ENCODE assay signal across 1 cellular context in the genomic region with DNA sequence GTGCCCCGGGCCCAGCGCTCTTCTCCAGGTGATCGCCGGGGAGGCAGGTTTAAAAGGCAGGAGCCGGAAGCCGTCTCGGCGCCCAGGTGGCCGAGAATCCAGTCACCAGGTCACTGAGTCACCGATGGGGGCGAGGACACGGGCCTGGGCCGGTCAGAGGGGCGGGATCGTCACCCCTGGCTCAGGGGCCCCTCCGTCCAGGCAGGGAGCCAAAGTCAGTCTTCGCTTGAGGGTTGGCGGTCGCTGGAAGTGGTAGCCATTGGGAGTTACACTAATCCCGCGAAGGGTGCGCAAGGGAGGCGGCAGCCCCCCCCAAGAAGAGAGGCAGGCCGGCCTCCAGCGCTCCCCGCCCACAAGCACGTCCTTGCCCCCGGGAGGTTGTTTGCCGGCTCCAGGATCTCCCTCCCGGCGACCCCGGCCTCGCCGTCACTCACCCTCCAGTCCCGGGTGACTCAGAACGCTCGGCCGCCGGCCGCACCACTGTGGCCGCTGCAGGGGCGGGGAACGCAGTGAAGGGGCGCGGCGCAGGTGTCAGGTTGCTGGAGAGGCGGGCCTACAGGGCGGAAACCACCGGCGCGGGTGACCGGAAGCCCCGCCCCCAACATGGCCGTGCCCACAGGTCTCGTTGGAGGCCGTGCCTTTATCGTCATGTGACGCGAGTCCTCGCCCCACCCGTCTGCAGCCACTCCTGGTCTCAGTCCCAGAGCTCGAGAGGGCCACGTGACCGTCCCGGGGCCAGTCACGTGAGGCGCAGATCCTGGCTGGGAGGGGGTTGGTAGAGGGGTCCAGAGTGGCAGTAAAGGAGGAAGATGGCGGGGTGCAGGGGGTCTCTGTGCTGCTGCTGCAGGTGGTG.
TF ChIP-seq lines count a peak whose summit lies in the region.

A gene with protein sequence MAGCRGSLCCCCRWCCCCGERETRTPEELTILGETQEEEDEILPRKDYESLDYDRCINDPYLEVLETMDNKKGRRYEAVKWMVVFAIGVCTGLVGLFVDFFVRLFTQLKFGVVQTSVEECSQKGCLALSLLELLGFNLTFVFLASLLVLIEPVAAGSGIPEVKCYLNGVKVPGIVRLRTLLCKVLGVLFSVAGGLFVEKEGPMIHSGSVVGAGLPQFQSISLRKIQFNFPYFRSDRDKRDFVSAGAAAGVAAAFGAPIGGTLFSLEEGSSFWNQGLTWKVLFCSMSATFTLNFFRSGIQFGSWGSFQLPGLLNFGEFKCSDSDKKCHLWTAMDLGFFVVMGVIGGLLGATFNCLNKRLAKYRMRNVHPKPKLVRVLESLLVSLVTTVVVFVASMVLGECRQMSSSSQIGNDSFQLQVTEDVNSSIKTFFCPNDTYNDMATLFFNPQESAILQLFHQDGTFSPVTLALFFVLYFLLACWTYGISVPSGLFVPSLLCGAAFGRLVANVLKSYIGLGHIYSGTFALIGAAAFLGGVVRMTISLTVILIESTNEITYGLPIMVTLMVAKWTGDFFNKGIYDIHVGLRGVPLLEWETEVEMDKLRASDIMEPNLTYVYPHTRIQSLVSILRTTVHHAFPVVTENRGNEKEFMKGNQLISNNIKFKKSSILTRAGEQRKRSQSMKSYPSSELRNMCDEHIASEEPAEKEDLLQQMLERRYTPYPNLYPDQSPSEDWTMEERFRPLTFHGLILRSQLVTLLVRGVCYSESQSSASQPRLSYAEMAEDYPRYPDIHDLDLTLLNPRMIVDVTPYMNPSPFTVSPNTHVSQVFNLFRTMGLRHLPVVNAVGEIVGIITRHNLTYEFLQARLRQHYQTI (plus strand): TSS at position 738 of the 853 bp plus-strand sequence. CDS start 72 bp downstream, at position 810.
A gene (minus strand): TSS at position 511 of the 853 bp plus-strand sequence. CDS start 2,848 bp downstream, outside the sequence.

TF ChIP-seq in K562, 482 proteins besides CTCF, POLR2A, EP300 and RAD21 (continued from another document and continues in another):
- TF ChIP-seq, protein P1, sequence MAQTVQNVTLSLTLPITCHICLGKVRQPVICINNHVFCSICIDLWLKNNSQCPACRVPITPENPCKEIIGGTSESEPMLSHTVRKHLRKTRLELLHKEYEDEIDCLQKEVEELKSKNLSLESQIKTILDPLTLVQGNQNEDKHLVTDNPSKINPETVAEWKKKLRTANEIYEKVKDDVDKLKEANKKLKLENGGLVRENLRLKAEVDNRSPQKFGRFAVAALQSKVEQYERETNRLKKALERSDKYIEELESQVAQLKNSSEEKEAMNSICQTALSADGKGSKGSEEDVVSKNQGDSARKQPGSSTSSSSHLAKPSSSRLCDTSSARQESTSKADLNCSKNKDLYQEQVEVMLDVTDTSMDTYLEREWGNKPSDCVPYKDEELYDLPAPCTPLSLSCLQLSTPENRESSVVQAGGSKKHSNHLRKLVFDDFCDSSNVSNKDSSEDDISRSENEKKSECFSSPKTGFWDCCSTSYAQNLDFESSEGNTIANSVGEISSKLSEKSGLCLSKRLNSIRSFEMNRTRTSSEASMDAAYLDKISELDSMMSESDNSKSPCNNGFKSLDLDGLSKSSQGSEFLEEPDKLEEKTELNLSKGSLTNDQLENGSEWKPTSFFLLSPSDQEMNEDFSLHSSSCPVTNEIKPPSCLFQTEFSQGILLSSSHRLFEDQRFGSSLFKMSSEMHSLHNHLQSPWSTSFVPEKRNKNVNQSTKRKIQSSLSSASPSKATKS (CRISPR knock-in tag; IDR thresholded peaks at IDR 0.05): no peak
- TF ChIP-seq ZNF121 (CRISPR knock-in tag; conservative IDR thresholded peaks at IDR 0.05) (no peak), ILK (tag; IDR thresholded peaks at IDR 0.05; ENCODE audit: borderline replicate concordance, low read depth) (no peak), HSF4 (CRISPR knock-in tag; IDR thresholded peaks at IDR 0.05; ENCODE audit: borderline replicate concordance) (no peak), TRIM28 (IDR thresholded peaks at IDR 0.05) (0 out of 2 replicates have a peak, but pooled peaks have one; percentile 20), CEBPG (CRISPR knock-in tag; IDR thresholded peaks at IDR 0.05) (peak; percentile 8; the same call in 1 of the 2 replicates), CEBPG (tag; conservative IDR thresholded peaks at IDR 0.05 in 1 of 2, IDR thresholded peaks at IDR 0.05 in 1 of 2) (no peak), BHLHE40 (IDR thresholded peaks at IDR 0.05; ENCODE audit: low read length) (peak; percentile 99), CTBP1 (IDR thresholded peaks at IDR 0.05; ENCODE audit: borderline replicate concordance) (peak; percentile 92), SP1 (CRISPR knock-in tag; IDR thresholded peaks at IDR 0.05) (peak; percentile 99), PML (IDR thresholded peaks at IDR 0.05; ENCODE audit: low read length) (peak; percentile 66), TEAD1 (CRISPR knock-in tag; IDR thresholded peaks at IDR 0.05) (peak in 1 of 2 experiments; percentile 85; a peak in 2 of 4 replicates), SREBF1 (IDR thresholded peaks at IDR 0.05; ENCODE audit: borderline replicate concordance, low read depth, low read length) (peak; percentile 99), ZEB2 (IDR thresholded peaks at IDR 0.05) (peak; percentile 73; the same call in 1 of the 2 replicates), TAF1 (IDR thresholded peaks at IDR 0.05; ENCODE audit: control insufficient read depth, extremely low read depth, insufficient read depth, low read length, severe bottlenecking) (peak; percentile 94), NFIC (IDR thresholded peaks at IDR 0.05) (no peak), ZNF41 (CRISPR knock-in tag; conservative IDR thresholded peaks at IDR 0.05) (no peak), GABPB2 (CRISPR knock-in tag; conservative IDR thresholded peaks at IDR 0.05) (0 out of 2 replicates have a peak, but pooled peaks have one; percentile 20), KLF6 (CRISPR knock-in tag; IDR thresholded peaks at IDR 0.05; ENCODE audit: borderline replicate concordance) (peak; percentile 85), ZNF316 (IDR thresholded peaks at IDR 0.05) (0 out of 2 replicates have a peak, but pooled peaks have one; percentile 2), MTA2 (IDR thresholded peaks at IDR 0.05; ENCODE audit: low read depth) (no peak; the same call in 1 of the 2 replicates), SMAD1 (IDR thresholded peaks at IDR 0.05; ENCODE audit: low read depth, low read length, partially characterized antibody) (peak; percentile 82), MBD2 (IDR thresholded peaks at IDR 0.05; ENCODE audit: borderline replicate concordance, low read depth) (peak; percentile 86; the same call in 1 of the 2 replicates), HDAC1 (IDR thresholded peaks at IDR 0.05) (peak in 1 of 2 experiments; percentile 99; a peak in 2 of 4 replicates), ZNF217 (CRISPR knock-in tag; IDR thresholded peaks at IDR 0.05) (no peak), ARHGAP35 (IDR thresholded peaks at IDR 0.05; ENCODE audit: partially characterized antibody) (no peak), RBFOX2 (IDR thresholded peaks at IDR 0.05; ENCODE audit: low read depth, low read length) (peak; percentile 99), ZNF282 (CRISPR knock-in tag; IDR thresholded peaks at IDR 0.05) (0 out of 2 replicates have a peak, but pooled peaks have one; percentile 23), HNRNPK (IDR thresholded peaks at IDR 0.05; ENCODE audit: low read depth, low read length, poor library complexity, severe bottlenecking) (peak; percentile 50), FOXK1 (CRISPR knock-in tag; IDR thresholded peaks at IDR 0.05; ENCODE audit: borderline replicate concordance) (peak; percentile 86; the same call in 1 of the 2 replicates), MTA3 (IDR thresholded peaks at IDR 0.05; ENCODE audit: borderline replicate concordance) (peak; percentile 89), HNRNPLL (IDR thresholded peaks at IDR 0.05; ENCODE audit: low read depth, low read length, poor library complexity, severe bottlenecking) (peak; percentile 96), FOS (IDR thresholded peaks at IDR 0.05; ENCODE audit: extremely low read depth, insufficient read length) (peak; percentile 91), MXI1 (IDR thresholded peaks at IDR 0.05; ENCODE audit: low read depth, low read length) (no peak), SMAD4 (CRISPR knock-in tag; conservative IDR thresholded peaks at IDR 0.05) (peak; percentile 64), OTX1 (CRISPR knock-in tag; IDR thresholded peaks at IDR 0.05) (peak; percentile 93), NBN (IDR thresholded peaks at IDR 0.05; ENCODE audit: low read depth) (peak; percentile 72; the same call in 1 of the 2 replicates), CHCHD3 (CRISPR knock-in tag; IDR thresholded peaks at IDR 0.05) (peak; percentile 90; the same call in 1 of the 2 replicates), SP2 (IDR thresholded peaks at IDR 0.05; ENCODE audit: extremely low read depth, low read depth, low read length, poor library complexity, severe bottlenecking) (no peak), ZNF668 (CRISPR knock-in tag; IDR thresholded peaks at IDR 0.05) (no peak), HDAC3 (IDR thresholded peaks at IDR 0.05; ENCODE audit: borderline replicate concordance, partially characterized antibody) (no peak), RFX7 (CRISPR knock-in tag; IDR thresholded peaks at IDR 0.05) (no peak), POU5F1 (IDR thresholded peaks at IDR 0.05; ENCODE audit: borderline replicate concordance, low read depth, low read length, partially characterized antibody) (peak; percentile 68), DNMT1 (IDR thresholded peaks at IDR 0.05) (0 out of 2 replicates have a peak, but pooled peaks have one; percentile 55), ATF1 (CRISPR knock-in tag; IDR thresholded peaks at IDR 0.05) (no peak; the same call in 1 of the 2 replicates), ATF1 (tag; IDR thresholded peaks at IDR 0.05) (peak; percentile 98), ZZZ3 (IDR thresholded peaks at IDR 0.05) (no peak), KAT2B (IDR thresholded peaks at IDR 0.05; ENCODE audit: low read depth, low read length) (no peak), CEBPB (tag; IDR thresholded peaks at IDR 0.05) (no peak), ZNF551 (CRISPR knock-in tag; IDR thresholded peaks at IDR 0.05) (no peak)
- TF ChIP-seq, protein P2, sequence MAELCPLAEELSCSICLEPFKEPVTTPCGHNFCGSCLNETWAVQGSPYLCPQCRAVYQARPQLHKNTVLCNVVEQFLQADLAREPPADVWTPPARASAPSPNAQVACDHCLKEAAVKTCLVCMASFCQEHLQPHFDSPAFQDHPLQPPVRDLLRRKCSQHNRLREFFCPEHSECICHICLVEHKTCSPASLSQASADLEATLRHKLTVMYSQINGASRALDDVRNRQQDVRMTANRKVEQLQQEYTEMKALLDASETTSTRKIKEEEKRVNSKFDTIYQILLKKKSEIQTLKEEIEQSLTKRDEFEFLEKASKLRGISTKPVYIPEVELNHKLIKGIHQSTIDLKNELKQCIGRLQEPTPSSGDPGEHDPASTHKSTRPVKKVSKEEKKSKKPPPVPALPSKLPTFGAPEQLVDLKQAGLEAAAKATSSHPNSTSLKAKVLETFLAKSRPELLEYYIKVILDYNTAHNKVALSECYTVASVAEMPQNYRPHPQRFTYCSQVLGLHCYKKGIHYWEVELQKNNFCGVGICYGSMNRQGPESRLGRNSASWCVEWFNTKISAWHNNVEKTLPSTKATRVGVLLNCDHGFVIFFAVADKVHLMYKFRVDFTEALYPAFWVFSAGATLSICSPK (IDR thresholded peaks at IDR 0.05; ENCODE audit: borderline replicate concordance): no peak
- TF ChIP-seq, protein P3, sequence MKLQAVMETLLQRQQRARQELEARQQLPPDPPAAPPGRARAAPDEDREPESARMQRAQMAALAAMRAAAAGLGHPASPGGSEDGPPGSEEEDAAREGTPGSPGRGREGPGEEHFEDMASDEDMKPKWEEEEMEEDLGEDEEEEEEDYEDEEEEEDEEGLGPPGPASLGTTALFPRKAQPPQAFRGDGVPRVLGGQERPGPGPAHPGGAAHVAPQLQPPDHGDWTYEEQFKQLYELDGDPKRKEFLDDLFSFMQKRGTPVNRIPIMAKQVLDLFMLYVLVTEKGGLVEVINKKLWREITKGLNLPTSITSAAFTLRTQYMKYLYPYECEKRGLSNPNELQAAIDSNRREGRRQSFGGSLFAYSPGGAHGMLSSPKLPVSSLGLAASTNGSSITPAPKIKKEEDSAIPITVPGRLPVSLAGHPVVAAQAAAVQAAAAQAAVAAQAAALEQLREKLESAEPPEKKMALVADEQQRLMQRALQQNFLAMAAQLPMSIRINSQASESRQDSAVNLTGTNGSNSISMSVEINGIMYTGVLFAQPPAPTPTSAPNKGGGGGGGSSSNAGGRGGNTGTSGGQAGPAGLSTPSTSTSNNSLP (IDR thresholded peaks at IDR 0.05; ENCODE audit: borderline replicate concordance, low read depth, low read length): no peak
- TF ChIP-seq, protein P4, sequence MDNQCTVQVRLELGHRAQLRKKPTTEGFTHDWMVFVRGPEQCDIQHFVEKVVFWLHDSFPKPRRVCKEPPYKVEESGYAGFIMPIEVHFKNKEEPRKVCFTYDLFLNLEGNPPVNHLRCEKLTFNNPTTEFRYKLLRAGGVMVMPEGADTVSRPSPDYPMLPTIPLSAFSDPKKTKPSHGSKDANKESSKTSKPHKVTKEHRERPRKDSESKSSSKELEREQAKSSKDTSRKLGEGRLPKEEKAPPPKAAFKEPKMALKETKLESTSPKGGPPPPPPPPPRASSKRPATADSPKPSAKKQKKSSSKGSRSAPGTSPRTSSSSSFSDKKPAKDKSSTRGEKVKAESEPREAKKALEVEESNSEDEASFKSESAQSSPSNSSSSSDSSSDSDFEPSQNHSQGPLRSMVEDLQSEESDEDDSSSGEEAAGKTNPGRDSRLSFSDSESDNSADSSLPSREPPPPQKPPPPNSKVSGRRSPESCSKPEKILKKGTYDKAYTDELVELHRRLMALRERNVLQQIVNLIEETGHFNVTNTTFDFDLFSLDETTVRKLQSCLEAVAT (IDR thresholded peaks at IDR 0.05): peak in 1 of 2 experiments; percentile 73; a peak in 3 of 4 replicates
- TF ChIP-seq, protein P5, sequence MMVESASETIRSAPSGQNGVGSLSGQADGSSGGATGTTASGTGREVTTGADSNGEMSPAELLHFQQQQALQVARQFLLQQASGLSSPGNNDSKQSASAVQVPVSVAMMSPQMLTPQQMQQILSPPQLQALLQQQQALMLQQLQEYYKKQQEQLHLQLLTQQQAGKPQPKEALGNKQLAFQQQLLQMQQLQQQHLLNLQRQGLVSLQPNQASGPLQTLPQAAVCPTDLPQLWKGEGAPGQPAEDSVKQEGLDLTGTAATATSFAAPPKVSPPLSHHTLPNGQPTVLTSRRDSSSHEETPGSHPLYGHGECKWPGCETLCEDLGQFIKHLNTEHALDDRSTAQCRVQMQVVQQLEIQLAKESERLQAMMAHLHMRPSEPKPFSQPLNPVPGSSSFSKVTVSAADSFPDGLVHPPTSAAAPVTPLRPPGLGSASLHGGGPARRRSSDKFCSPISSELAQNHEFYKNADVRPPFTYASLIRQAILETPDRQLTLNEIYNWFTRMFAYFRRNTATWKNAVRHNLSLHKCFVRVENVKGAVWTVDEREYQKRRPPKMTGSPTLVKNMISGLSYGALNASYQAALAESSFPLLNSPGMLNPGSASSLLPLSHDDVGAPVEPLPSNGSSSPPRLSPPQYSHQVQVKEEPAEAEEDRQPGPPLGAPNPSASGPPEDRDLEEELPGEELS (CRISPR knock-in tag; IDR thresholded peaks at IDR 0.05; ENCODE audit: borderline replicate concordance): peak; percentile 86; the same call in 1 of the 2 replicates
- TF ChIP-seq, protein P6, sequence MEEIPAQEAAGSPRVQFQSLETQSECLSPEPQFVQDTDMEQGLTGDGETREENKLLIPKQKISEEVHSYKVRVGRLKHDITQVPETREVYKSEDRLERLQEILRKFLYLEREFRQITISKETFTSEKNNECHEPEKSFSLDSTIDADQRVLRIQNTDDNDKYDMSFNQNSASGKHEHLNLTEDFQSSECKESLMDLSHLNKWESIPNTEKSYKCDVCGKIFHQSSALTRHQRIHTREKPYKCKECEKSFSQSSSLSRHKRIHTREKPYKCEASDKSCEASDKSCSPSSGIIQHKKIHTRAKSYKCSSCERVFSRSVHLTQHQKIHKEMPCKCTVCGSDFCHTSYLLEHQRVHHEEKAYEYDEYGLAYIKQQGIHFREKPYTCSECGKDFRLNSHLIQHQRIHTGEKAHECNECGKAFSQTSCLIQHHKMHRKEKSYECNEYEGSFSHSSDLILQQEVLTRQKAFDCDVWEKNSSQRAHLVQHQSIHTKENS (CRISPR knock-in tag; IDR thresholded peaks at IDR 0.05): no peak
